Comparison of ENCODE assay signal across 29 cellular contexts in genomic region chr12:64255249-64255648, GRCh38.
"Had no signal": no experiment of that assay in that cellular context is flagged by ENCODE, and none has a peak within 500 bp of the region (broad histone marks: within the 10 kb centered on the region; RNA-seq: fewer than 3 reads in every experiment).

No MANE protein-coding gene starts in this region.

- H3K27ac ChIP-seq: neural progenitor cell, ovary, parathyroid adenoma, psoas muscle, right lobe of liver, sigmoid colon, suprapubic skin, testis, tibial artery, transverse colon, upper lobe of right lung, uterus had no signal

- ATAC-seq: stimulated activated effector memory CD8-positive, alpha-beta T cell treated with anti-CD3 and anti-CD28 coated beads, Interleukin-12 subunit alpha, Interleukin-12 subunit beta, amount 100 ng/mL, for 72 hours; stimulated activated naive CD8-positive, alpha-beta T cell treated with anti-CD3 and anti-CD28 coated beads, Interleukin-15, amount 100 ng/mL, for 72 hours; stimulated activated naive CD8-positive, alpha-beta T cell treated with anti-CD3 and anti-CD28 coated beads, Interleukin-15, Interleukin-2, amounts not matched to agents 100 U/mL and 50 U/mL, for 24 hours; upper lobe of right lung had no signal

- H3K36me3 Mint-ChIP-seq: natural killer cell; neural progenitor cell; stimulated activated effector memory CD8-positive, alpha-beta T cell treated with anti-CD3 and anti-CD28 coated beads, Interleukin-12 subunit alpha, Interleukin-12 subunit beta, amount 100 ng/mL, for 72 hours; type B pancreatic cell had no signal

- H3K4me1 ChIP-seq: neural progenitor cell, parathyroid adenoma, psoas muscle, right lobe of liver, sigmoid colon, testis, transverse colon, uterus had no signal

- H3K27me3 ChIP-seq: neural progenitor cell, ovary, right lobe of liver, sigmoid colon, suprapubic skin, testis, tibial artery, transverse colon, upper lobe of right lung, uterus had no signal

- H3K9me3 Mint-ChIP-seq: natural killer cell; nephron; neural progenitor cell; stimulated activated effector memory CD8-positive, alpha-beta T cell treated with anti-CD3 and anti-CD28 coated beads, Interleukin-12 subunit alpha, Interleukin-12 subunit beta, amount 100 ng/mL, for 72 hours; stimulated activated naive CD8-positive, alpha-beta T cell treated with anti-CD3 and anti-CD28 coated beads, Interleukin-15, amount 100 ng/mL, for 72 hours; type B pancreatic cell had no signal

- FAIRE-seq: small intestine had no signal

- H3K27me3 Mint-ChIP-seq: progenitor cell of endocrine pancreas; stimulated activated naive CD8-positive, alpha-beta T cell treated with anti-CD3 and anti-CD28 coated beads, Interleukin-15, amount 100 ng/mL, for 72 hours; type B pancreatic cell had no signal

- H3K4me1 Mint-ChIP-seq: nephron; neural progenitor cell; stimulated activated effector memory CD8-positive, alpha-beta T cell treated with anti-CD3 and anti-CD28 coated beads, Interleukin-12 subunit alpha, Interleukin-12 subunit beta, amount 100 ng/mL, for 72 hours had no signal

- H3K79me2 ChIP-seq: parathyroid adenoma had no signal

- H2AFZ ChIP-seq: neural progenitor cell, parathyroid adenoma had no signal

- H3K9me3 ChIP-seq: ovary, psoas muscle, right lobe of liver, sigmoid colon, suprapubic skin, testis, tibial artery, transverse colon, upper lobe of right lung, uterus had no signal

- H3K4me3 ChIP-seq: neural progenitor cell, ovary, psoas muscle, right lobe of liver, sigmoid colon, suprapubic skin, testis, tibial artery, transverse colon, upper lobe of right lung, uterus had no signal

- H3K4me2 ChIP-seq: neural progenitor cell had no signal

- H3K36me3 ChIP-seq: neural progenitor cell, ovary, right lobe of liver, sigmoid colon, suprapubic skin, tibial artery, transverse colon, upper lobe of right lung, uterus had no signal

- H3K4me3 Mint-ChIP-seq: natural killer cell; nephron; neural progenitor cell; stimulated activated effector memory CD8-positive, alpha-beta T cell treated with anti-CD3 and anti-CD28 coated beads, Interleukin-12 subunit alpha, Interleukin-12 subunit beta, amount 100 ng/mL, for 72 hours; stimulated activated naive CD8-positive, alpha-beta T cell treated with anti-CD3 and anti-CD28 coated beads, Interleukin-15, amount 100 ng/mL, for 72 hours; type B pancreatic cell had no signal

- DNase-seq: natural killer cell; occipital lobe; ovary; posterior cingulate gyrus; psoas muscle; right cardiac atrium; right lobe of liver; sigmoid colon; small intestine; stimulated activated CD4-positive, alpha-beta T cell treated with anti-CD3 and anti-CD28 coated beads, Interleukin-15, amount 100 ng/mL, for 24 hours; stimulated activated CD4-positive, alpha-beta T cell treated with anti-CD3 and anti-CD28 coated beads, Interleukin-2, amount 100 ng/mL, for 24 hours; stimulated activated CD4-positive, alpha-beta T cell treated with anti-CD3 and anti-CD28 coated beads, Interleukin-2, amount 100 ng/mL, for 48 hours; stimulated activated CD4-positive, alpha-beta T cell treated with anti-CD3 and anti-CD28 coated beads, Interleukin-4, amount 100 ng/mL, for 24 hours; stimulated activated naive CD4-positive, alpha-beta T cell; stimulated activated naive CD8-positive, alpha-beta T cell treated with anti-CD3 and anti-CD28 coated beads, Interleukin-15, amount 100 ng/mL, for 72 hours; stimulated activated naive CD8-positive, alpha-beta T cell treated with anti-CD3 and anti-CD28 coated beads, Interleukin-15, Interleukin-2, amounts not matched to agents 100 U/mL and 50 U/mL, for 24 hours; substantia nigra; testis; tibial artery; transverse colon; upper lobe of right lung; uterus had no signal

- H3K27ac Mint-ChIP-seq: natural killer cell; nephron; neural progenitor cell; stimulated activated naive CD8-positive, alpha-beta T cell treated with anti-CD3 and anti-CD28 coated beads, Interleukin-15, amount 100 ng/mL, for 72 hours; type B pancreatic cell had no signal

- H3K9ac ChIP-seq: neural progenitor cell, parathyroid adenoma had no signal
